Comparison of ENCODE assay signal across 14 cellular contexts in the genomic region with DNA sequence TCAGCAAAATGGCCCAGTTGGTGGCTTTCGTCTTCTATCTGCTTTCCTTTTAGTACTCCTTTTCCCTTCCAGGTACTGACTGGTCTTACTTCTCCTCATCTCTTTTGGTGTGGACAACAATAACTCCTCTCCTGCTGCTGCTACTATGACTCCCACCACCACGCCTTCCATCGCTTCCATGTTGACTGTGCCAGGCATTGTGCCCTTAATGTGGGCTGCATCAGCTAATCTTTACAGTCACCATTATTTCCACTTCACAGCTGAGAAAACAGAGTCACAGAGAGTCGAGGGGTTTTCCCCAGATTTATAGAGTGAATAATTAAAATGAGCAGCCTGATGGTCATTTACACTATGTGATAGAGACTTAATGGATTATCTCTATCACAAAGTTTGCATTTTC.
DNase-seq lines count a peak whose midpoint lies in the region; ATAC-seq and TF ChIP-seq lines count a peak whose summit lies in the region.
"Had no signal": no experiment of that assay in that cellular context is flagged by ENCODE, and none has a peak within 500 bp of the region (broad histone marks: within the 10 kb centered on the region; RNA-seq: fewer than 3 reads in every experiment).

No MANE protein-coding gene starts in this region.

- no peak overlapping the region for H3K27ac Mint-ChIP-seq in activated T-cell treated with anti-CD3 and anti-CD28 coated beads, Interleukin-2, amount 50 U/mL, for 72 hours
- H3K27ac Mint-ChIP-seq in GM23338 (no peak overlapping the region), mesothelial cell of epicardium (peak overlapping the region; percentile 21), T-cell (no peak overlapping the region)
- H3K27ac Mint-ChIP-seq: B cell, CD14-positive monocyte had no signal

- H3K27ac ChIP-seq in GM23338 (ENCODE audit: low read depth) (no peak overlapping the region), MM.1S (ENCODE audit: low read length) (no peak overlapping the region)
- H3K27ac ChIP-seq: KMS-11 had no signal

- H3K9me2 ChIP-seq in GM23338 (ENCODE audit: insufficient read depth), result no peaks in the 10 kb centered on the region
- no peaks in the 10 kb centered on the region for H3K9me2 ChIP-seq in MM.1S (replicated peaks; ENCODE audit: insufficient read depth, low read length)

- H3K9ac ChIP-seq in MM.1S (ENCODE audit: low read length), result no peak overlapping the region
- H3K9ac ChIP-seq: KMS-11 had no signal

- H3K4me3 ChIP-seq in GM23338 (no peak overlapping the region), MM.1S (ENCODE audit: low read length) (no peak overlapping the region)
- H3K4me3 ChIP-seq: A549 had no signal

- DNase-seq in activated T-cell treated with anti-CD3 and anti-CD28 coated beads for 48 hours (ENCODE audit: low read depth) (peak; percentile 1), GM23338 (ENCODE audit: low spot score) (no peak), MM.1S (no peak), mesothelial cell of epicardium (ENCODE audit: low spot score in 2 of 2, unreplicated experiment in 2 of 2) (no peak), T-cell (no peak)
- no peak for DNase-seq in activated T-cell treated with anti-CD3 and anti-CD28 coated beads, Interleukin-2, amount 50 U/mL, for 72 hours
- DNase-seq: NCI-H1105, NCI-H510A treated with DMSO at 0.1 percent for 48 hours, SIG-M5 had no signal

- TF ChIP-seq CTCF in GM23338 (conservative IDR thresholded peaks at IDR 0.05; ENCODE audit: low read depth in 2 of 2), result no peak
- no peak for TF ChIP-seq CTCF in MM.1S (IDR thresholded peaks at IDR 0.05; ENCODE audit: low read length)
- TF ChIP-seq CTCF in mesothelial cell of epicardium (IDR thresholded peaks at IDR 0.05; ENCODE audit: unreplicated experiment), result no peak

- H3K27me3 ChIP-seq in GM23338 (ENCODE audit: insufficient read depth), result no peaks in the 10 kb centered on the region
- no peaks in the 10 kb centered on the region for H3K27me3 ChIP-seq in MM.1S (replicated peaks; ENCODE audit: insufficient read depth, low read length)

- ATAC-seq in activated T-cell treated with anti-CD3 and anti-CD28 coated beads, Interleukin-2, amount 50 U/mL, for 72 hours (replicated peaks in 1 of 2), result no peak
- ATAC-seq in GM23338, result no peak
- ATAC-seq in HG03135 (IDR thresholded peaks at IDR 0.05; ENCODE audit: unreplicated experiment), result no peak
- no peak for ATAC-seq in T-cell (replicated peaks in 1 of 4)

- H3K4me1 ChIP-seq in GM23338 (ENCODE audit: insufficient read depth) (no peaks in the 10 kb centered on the region), MM.1S (ENCODE audit: low read length) (0 out of 2 replicates have a peak, but pooled peaks cover 5% of the 10 kb centered on the region)

- POLR2A ChIA-PET in T-cell (lab: Charles Lee), result no interaction called here

- H3F3A ChIP-seq in GM23338 (replicated peaks; ENCODE audit: low read depth) (no peaks in the 10 kb centered on the region), MM.1S (ENCODE audit: insufficient read depth, low read length) (no peaks in the 10 kb centered on the region)

- CTCF ChIA-PET in T-cell (lab: Charles Lee), result interaction anchor here (0.6 to 1.3 kb wide), 7 partner anchors 11 to 1697 kb away, joined by 3 to 5 read pairs (median 4); no protein-coding TSS in a partner anchor

- H3K9me3 Mint-ChIP-seq in activated T-cell treated with anti-CD3 and anti-CD28 coated beads, Interleukin-2, amount 50 U/mL, for 72 hours, result no peaks in the 10 kb centered on the region
- no peaks in the 10 kb centered on the region for H3K9me3 Mint-ChIP-seq in GM23338
- no peaks in the 10 kb centered on the region for H3K9me3 Mint-ChIP-seq in mesothelial cell of epicardium
- no peaks in the 10 kb centered on the region for H3K9me3 Mint-ChIP-seq in T-cell
- H3K9me3 Mint-ChIP-seq: CD14-positive monocyte had no signal

- peaks cover 12% of the 10 kb centered on the region for H3K27me3 Mint-ChIP-seq in activated T-cell treated with anti-CD3 and anti-CD28 coated beads, Interleukin-2, amount 50 U/mL, for 72 hours (ENCODE audit: low read depth)
- H3K27me3 Mint-ChIP-seq in GM23338 (ENCODE audit: insufficient read depth, low read depth, poor library complexity), result peaks cover 11% of the 10 kb centered on the region
- no peaks in the 10 kb centered on the region for H3K27me3 Mint-ChIP-seq in mesothelial cell of epicardium (ENCODE audit: low read depth)
- peaks cover 2 to 19% of the 10 kb centered on the region in 2 donors for H3K27me3 Mint-ChIP-seq in T-cell
- H3K27me3 Mint-ChIP-seq: B cell had no signal

- no peak overlapping the region for H3K4me2 ChIP-seq in GM23338
- no peak overlapping the region for H3K4me2 ChIP-seq in MM.1S (ENCODE audit: low read depth, low read length)
- H3K4me2 ChIP-seq: A549, KMS-11 had no signal

- H4K20me1 ChIP-seq in GM23338 (replicated peaks; ENCODE audit: insufficient read depth), result no peaks in the 10 kb centered on the region
- H4K20me1 ChIP-seq in MM.1S (ENCODE audit: insufficient read depth, low read length), result no peaks in the 10 kb centered on the region

- H3K36me3 Mint-ChIP-seq in activated T-cell treated with anti-CD3 and anti-CD28 coated beads, Interleukin-2, amount 50 U/mL, for 72 hours (ENCODE audit: insufficient read depth in 2 of 2), result no peaks in the 10 kb centered on the region
- no peaks in the 10 kb centered on the region for H3K36me3 Mint-ChIP-seq in GM23338 (ENCODE audit: low read depth)
- no peaks in the 10 kb centered on the region for H3K36me3 Mint-ChIP-seq in mesothelial cell of epicardium
- H3K36me3 Mint-ChIP-seq in T-cell, result no peaks in the 10 kb centered on the region
- H3K36me3 Mint-ChIP-seq: CD14-positive monocyte had no signal

- H3K9me3 ChIP-seq in MM.1S (replicated peaks; ENCODE audit: insufficient read depth, low read length), result no peaks in the 10 kb centered on the region
- H3K9me3 ChIP-seq: A549 had no signal

- H3K4me3 Mint-ChIP-seq in activated T-cell treated with anti-CD3 and anti-CD28 coated beads, Interleukin-2, amount 50 U/mL, for 72 hours, result no peak overlapping the region
- no peak overlapping the region for H3K4me3 Mint-ChIP-seq in GM23338
- no peak overlapping the region for H3K4me3 Mint-ChIP-seq in mesothelial cell of epicardium
- no peak overlapping the region for H3K4me3 Mint-ChIP-seq in T-cell
- H3K4me3 Mint-ChIP-seq: B cell, CD14-positive monocyte had no signal

- H3K36me3 ChIP-seq in GM23338 (ENCODE audit: insufficient read depth), result no peaks in the 10 kb centered on the region
- no peaks in the 10 kb centered on the region for H3K36me3 ChIP-seq in MM.1S (replicated peaks; ENCODE audit: insufficient read depth, low read length)

- H3K4me1 Mint-ChIP-seq in activated T-cell treated with anti-CD3 and anti-CD28 coated beads, Interleukin-2, amount 50 U/mL, for 72 hours (ENCODE audit: low read depth), result no peaks in the 10 kb centered on the region
- peaks cover 8% of the 10 kb centered on the region; the same call in 2 of the 3 replicates for H3K4me1 Mint-ChIP-seq in GM23338
- H3K4me1 Mint-ChIP-seq in mesothelial cell of epicardium, result peaks cover 47% of the 10 kb centered on the region
- H3K4me1 Mint-ChIP-seq in T-cell, result peaks cover 3 to 7% (median 7%) of the 10 kb centered on the region in 3 donors

- H3K79me2 ChIP-seq in GM23338 (replicated peaks; ENCODE audit: insufficient read depth) (no peaks in the 10 kb centered on the region), MM.1S (ENCODE audit: low read length) (no peaks in the 10 kb centered on the region)

- peak overlapping the region; percentile 40; the same call in 1 of the 2 replicates for H2AFZ ChIP-seq in GM23338
- H2AFZ ChIP-seq in MM.1S (ENCODE audit: low read length), result peak overlapping the region; percentile 5; the same call in 1 of the 2 replicates

TF ChIP-seq in GM23338, 12 proteins besides CTCF, POLR2A, EP300 and RAD21:
- no peak for TF ChIP-seq ZNF114 (CRISPR knock-in tag; IDR thresholded peaks at IDR 0.05)
- no peak for TF ChIP-seq EZH2 (IDR thresholded peaks at IDR 0.05; ENCODE audit: low read depth, unreplicated experiment)
- no peak for TF ChIP-seq JUNB (IDR thresholded peaks at IDR 0.05; ENCODE audit: unreplicated experiment)
- TF ChIP-seq POLR2AphosphoS5 (IDR thresholded peaks at IDR 0.05; ENCODE audit: low read depth), result no peak
- no peak for TF ChIP-seq ZNF331 (CRISPR knock-in tag; IDR thresholded peaks at IDR 0.05; ENCODE audit: low read depth)
- TF ChIP-seq, protein P1, sequence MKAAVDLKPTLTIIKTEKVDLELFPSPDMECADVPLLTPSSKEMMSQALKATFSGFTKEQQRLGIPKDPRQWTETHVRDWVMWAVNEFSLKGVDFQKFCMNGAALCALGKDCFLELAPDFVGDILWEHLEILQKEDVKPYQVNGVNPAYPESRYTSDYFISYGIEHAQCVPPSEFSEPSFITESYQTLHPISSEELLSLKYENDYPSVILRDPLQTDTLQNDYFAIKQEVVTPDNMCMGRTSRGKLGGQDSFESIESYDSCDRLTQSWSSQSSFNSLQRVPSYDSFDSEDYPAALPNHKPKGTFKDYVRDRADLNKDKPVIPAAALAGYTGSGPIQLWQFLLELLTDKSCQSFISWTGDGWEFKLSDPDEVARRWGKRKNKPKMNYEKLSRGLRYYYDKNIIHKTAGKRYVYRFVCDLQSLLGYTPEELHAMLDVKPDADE (IDR thresholded peaks at IDR 0.05), result no peak
- TF ChIP-seq CREB1 (CRISPR knock-in tag; IDR thresholded peaks at IDR 0.05; ENCODE audit: low read depth), result no peak
- TF ChIP-seq EZH2phosphoT487 (IDR thresholded peaks at IDR 0.05; ENCODE audit: unreplicated experiment), result no peak
